Comparison of ENCODE assay signal across 8 cellular contexts in genomic region chr2:55010149-55010591, GRCh38.
DNase-seq lines count a peak whose midpoint lies in the region; ATAC-seq and FAIRE-seq lines count a peak whose summit lies in the region.

No MANE protein-coding gene starts in this region.

- H3K27ac ChIP-seq in BLaER1 (peak overlapping the region; percentile 33; the same call in 1 of the 2 replicates), angular gyrus (ENCODE audit: low read depth, low read length) (peak overlapping the region; percentile 31), skin epidermis (peak overlapping the region in 16 of 21 experiments; percentile 1 to 70 (median 44))

- no peaks in the 10 kb centered on the region for H3K27me3 ChIP-seq in BLaER1

- H3K36me3 ChIP-seq in BLaER1: no peaks in the 10 kb centered on the region

- H3K9me3 ChIP-seq in BLaER1: no peaks in the 10 kb centered on the region

- peaks cover 75% of the 10 kb centered on the region for H3K4me1 ChIP-seq in BLaER1

- peak overlapping the region; percentile 23; the same call in 1 of the 2 replicates for H3K9ac ChIP-seq in BLaER1

- peaks cover 100% of the 10 kb centered on the region for H4K20me1 ChIP-seq in BLaER1

- ATAC-seq in GM19035 (IDR thresholded peaks at IDR 0.05; ENCODE audit: unreplicated experiment) (peak; percentile 97), HG03139 (IDR thresholded peaks at IDR 0.05; ENCODE audit: unreplicated experiment) (peak; percentile 92)

- no peak for FAIRE-seq in RCC 7860 (lab: Jason Lieb, UNC)

- DNase-seq in RCC 7860 (ENCODE audit: low spot score) (peak; percentile 41), iPS-NIHi11 (ENCODE audit: low spot score) (peak; percentile 30), SW480 (ENCODE audit: low spot score) (no peak)

- H3K4me2 ChIP-seq in BLaER1: peak overlapping the region; percentile 72

- H3K4me3 ChIP-seq in BLaER1 (peak overlapping the region; percentile 17), skin epidermis (peak overlapping the region; percentile 4 to 28 (median 15))
